ENCODE assay signal across 14 cellular contexts in genomic region chr14:101854366-101854765, GRCh38.
A peak's percentile ranks its signal among the peaks of the same experiment; 100 is the strongest.
DNase-seq lines count a peak whose midpoint lies in the region; ATAC-seq, FAIRE-seq and TF ChIP-seq lines count a peak whose summit lies in the region.
"Had no signal": no experiment of that assay in that cellular context is flagged by ENCODE, and none has a peak within 500 bp of the region (broad histone marks: within the 10 kb centered on the region; RNA-seq: fewer than 3 reads in every experiment).

No MANE protein-coding gene starts in this region.

- peak overlapping the region; percentile 83 for H3K27ac Mint-ChIP-seq in activated T-cell treated with anti-CD3 and anti-CD28 coated beads, Interleukin-2, amount 50 U/mL, for 24 hours

- peaks cover 62% of the 10 kb centered on the region for H3K36me3 Mint-ChIP-seq in activated T-cell treated with anti-CD3 and anti-CD28 coated beads, Interleukin-2, amount 50 U/mL, for 24 hours (ENCODE audit: low read depth)

- no peak for TF ChIP-seq POLR2A in body of pancreas (IDR thresholded peaks at IDR 0.05)

- no peaks in the 10 kb centered on the region for H3K9me2 ChIP-seq in OCI-LY1 (ENCODE audit: low read depth, low read length)

- FAIRE-seq in pancreas (lab: Jason Lieb, UNC) = no peak
- FAIRE-seq: TTC549 had no signal

- H3K9ac ChIP-seq in OCI-LY1 (ENCODE audit: low read length) = no peak overlapping the region

- no peaks in the 10 kb centered on the region for H3K27me3 ChIP-seq in OCI-LY1 (ENCODE audit: insufficient read depth, low read length)
- H3K27me3 ChIP-seq in effector memory CD4-positive, alpha-beta T cell (replicated peaks; ENCODE audit: control insufficient read depth, insufficient read depth, low read length, poor library complexity, severe bottlenecking) = no peaks in the 10 kb centered on the region
- no peaks in the 10 kb centered on the region for H3K27me3 ChIP-seq in pancreas
- H3K27me3 ChIP-seq in body of pancreas = no peaks in the 10 kb centered on the region

- H2AFZ ChIP-seq in OCI-LY1 (ENCODE audit: low read length) = no peak overlapping the region

- intact Hi-C loops in pancreas (cut with DNase I) (no loop called here), body of pancreas (cut with DNase I) (no loop called here)

- H3K4me1 Mint-ChIP-seq in activated T-cell treated with anti-CD3 and anti-CD28 coated beads, Interleukin-2, amount 50 U/mL, for 24 hours (ENCODE audit: low read depth) = peaks cover 87% of the 10 kb centered on the region

- peak overlapping the region; percentile 15 for H3K4me3 Mint-ChIP-seq in activated T-cell treated with anti-CD3 and anti-CD28 coated beads, Interleukin-2, amount 50 U/mL, for 24 hours

- H3K36me3 ChIP-seq in OCI-LY1 (ENCODE audit: insufficient read depth, low read length) (peaks cover 35% of the 10 kb centered on the region), pancreas (no peaks in the 10 kb centered on the region), body of pancreas (replicated peaks in 1 of 2; ENCODE audit: insufficient read depth in 1 of 2, low read depth in 2 of 2) (peaks cover 0 to 1% of the 10 kb centered on the region in 2 donors)
- peaks cover 20% of the 10 kb centered on the region for H3K36me3 ChIP-seq in effector memory CD4-positive, alpha-beta T cell (ENCODE audit: control insufficient read depth, insufficient read depth, low read length)

- WGBS in pancreas, 2 donors = 83 to 86% methylated on average over 5 of the region's 5 CpGs
- 60 to 90% methylated on average over 5 of the region's 5 CpGs for WGBS in body of pancreas, 2 donors

- no peaks in the 10 kb centered on the region for H3K9me3 Mint-ChIP-seq in activated T-cell treated with anti-CD3 and anti-CD28 coated beads, Interleukin-2, amount 50 U/mL, for 24 hours

- no peak overlapping the region for H3K4me3 ChIP-seq in OCI-LY1 (ENCODE audit: low read depth, low read length, poor library complexity, severe bottlenecking)
- H3K4me3 ChIP-seq in effector memory CD4-positive, alpha-beta T cell (ENCODE audit: insufficient read depth, low read depth, low read length, poor library complexity, severe bottlenecking) = no peak overlapping the region
- no peak overlapping the region for H3K4me3 ChIP-seq in pancreas
- no peak overlapping the region for H3K4me3 ChIP-seq in body of pancreas

- no peaks in the 10 kb centered on the region for H3K27me3 Mint-ChIP-seq in activated T-cell treated with anti-CD3 and anti-CD28 coated beads, Interleukin-2, amount 50 U/mL, for 24 hours

- H3K27ac ChIP-seq in OCI-LY1 (ENCODE audit: low read depth, low read length, poor library complexity, severe bottlenecking) = peak overlapping the region; percentile 38
- peak overlapping the region; percentile 40 for H3K27ac ChIP-seq in effector memory CD4-positive, alpha-beta T cell (ENCODE audit: insufficient read depth, low read length, poor library complexity, severe bottlenecking)
- no peak overlapping the region for H3K27ac ChIP-seq in pancreas
- H3K27ac ChIP-seq in body of pancreas = peak overlapping the region in 1 of 4 donors; percentile 10

- TF ChIP-seq CTCF in OCI-LY1 (IDR thresholded peaks at IDR 0.05; ENCODE audit: low read length) (no peak), pancreas (IDR thresholded peaks at IDR 0.05) (no peak), body of pancreas (IDR thresholded peaks at IDR 0.05) (no peak)

- H3K4me1 ChIP-seq in OCI-LY1 (ENCODE audit: insufficient read depth, low read length, severe bottlenecking) (peaks cover 66% of the 10 kb centered on the region), pancreas (peaks cover 9 to 29% (median 25%) of the 10 kb centered on the region in 3 donors), body of pancreas (peaks cover 39% of the 10 kb centered on the region)
- H3K4me1 ChIP-seq in effector memory CD4-positive, alpha-beta T cell (ENCODE audit: control insufficient read depth, insufficient read depth, low read length, poor library complexity, severe bottlenecking) = peaks cover 36% of the 10 kb centered on the region

- DNase-seq in activated T-cell treated with anti-CD3 and anti-CD28 coated beads, Interleukin-2, amount 50 U/mL, for 24 hours = no peak
- DNase-seq in activated T-cell treated with anti-CD3 and anti-CD28 coated beads, Interleukin-2, amount 50 U/mL, for 1 hour = no peak
- no peak for DNase-seq in effector memory CD4-positive, alpha-beta T cell
- no peak for DNase-seq in pancreas
- DNase-seq in body of pancreas = no peak
- DNase-seq: anterior cingulate cortex; Karpas-422; left cardiac atrium; NCI-H526; stimulated activated CD8-positive, alpha-beta memory T cell treated with anti-CD3 and anti-CD28 coated beads, Interleukin-4, amount 100 ng/mL, for 48 hours had no signal

- H3K4me2 ChIP-seq in OCI-LY1 (ENCODE audit: low read length) = peak overlapping the region; percentile 5; the same call in 1 of the 2 replicates

- H4K20me1 ChIP-seq in OCI-LY1 (ENCODE audit: insufficient read depth, low read length) = no peaks in the 10 kb centered on the region; the same call in 1 of the 2 replicates

- ATAC-seq in pancreas (peak in 3 of 4 donors; percentile 7 to 14 (median 9)), GM21717 (IDR thresholded peaks at IDR 0.05; ENCODE audit: unreplicated experiment) (no peak), GM19035 (IDR thresholded peaks at IDR 0.05; ENCODE audit: unreplicated experiment) (no peak), body of pancreas (no peak)

- no peaks in the 10 kb centered on the region for H3F3A ChIP-seq in OCI-LY1 (ENCODE audit: insufficient read depth, low read length)

- H3K79me2 ChIP-seq in OCI-LY1 (ENCODE audit: insufficient read depth, low read length) = peaks cover 81% of the 10 kb centered on the region

- H3K9me3 ChIP-seq in OCI-LY1 (ENCODE audit: low read length) (no peaks in the 10 kb centered on the region), pancreas (no peaks in the 10 kb centered on the region), body of pancreas (no peaks in the 10 kb centered on the region)
- H3K9me3 ChIP-seq in effector memory CD4-positive, alpha-beta T cell (ENCODE audit: control insufficient read depth, low read length) = no peaks in the 10 kb centered on the region

Comparison
In these comparisons a context has a peak if more than half of its experiments do, and no peak if none do; other contexts are left out.
1. H3K27ac ChIP-seq: peak in OCI-LY1 (single experiment) and effector memory CD4-positive, alpha-beta T cell (single experiment); none in pancreas (0 of 4).
2. ATAC-seq: peak in pancreas (3 of 4); none in GM21717 (single experiment), GM19035 (single experiment) and body of pancreas (single experiment).